ENCODE assay signal across 17 cellular contexts in the genomic region with DNA sequence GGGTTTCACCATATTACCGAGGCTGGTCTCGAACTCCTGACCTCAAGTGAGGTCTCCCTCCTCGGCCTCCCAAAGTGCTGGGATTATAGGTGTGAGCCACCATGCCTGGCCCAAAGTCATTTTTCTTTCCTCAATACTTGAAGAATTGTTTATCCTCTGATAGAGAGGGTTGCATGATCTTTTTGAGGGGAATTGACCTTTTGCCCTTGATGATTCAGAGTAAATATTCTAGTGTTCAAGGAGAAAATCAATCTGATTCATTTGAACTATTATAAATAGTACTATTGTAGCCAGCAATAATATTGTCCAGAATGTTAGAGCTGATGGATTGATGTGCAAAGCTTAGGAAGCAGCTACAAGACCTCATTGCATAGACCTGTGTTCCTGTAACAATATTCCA. TPM values are rescaled to one million over a fixed set of nuclear protein-coding genes. Genes with fewer than 3 reads are reported as not detected.
DNase-seq lines count a peak whose midpoint lies in the region; ATAC-seq, FAIRE-seq and TF ChIP-seq lines count a peak whose summit lies in the region.
"Had no signal": no experiment of that assay in that cellular context is flagged by ENCODE, and none has a peak within 500 bp of the region (broad histone marks: within the 10 kb centered on the region; RNA-seq: fewer than 3 reads in every experiment).

No MANE protein-coding gene starts in this region.

- peaks cover 65% of the 10 kb centered on the region for H3F3A ChIP-seq in GM23248 (ENCODE audit: insufficient read depth)
- H3F3A ChIP-seq in SK-N-SH (replicated peaks; ENCODE audit: insufficient read depth) = peaks cover 10% of the 10 kb centered on the region

- DNase-seq in GM23248 (no peak), SK-N-SH (no peak), HepG2 (ENCODE audit: low spot score) (peak; percentile 20), foreskin keratinocyte (no peak), HPDE6-E6E7 (ENCODE audit: extremely low spot score) (no peak)
- no peak for DNase-seq in stimulated activated naive CD4-positive, alpha-beta T cell (lab: John Stamatoyannopoulos, UW)
- DNase-seq: DMS53, H7, NCI-H1694 treated with DMSO at 0.1 percent for 48 hours, NCI-H446 treated with DMSO at 0.1 percent for 48 hours, NCI-H526 treated with DMSO at 0.1 percent for 48 hours, OCI-M1, Right ventricle myocardium superior, SW 1271 had no signal

- H3K27me3 ChIP-seq in GM23248 (replicated peaks; ENCODE audit: insufficient read depth) = no peaks in the 10 kb centered on the region
- no peaks in the 10 kb centered on the region for H3K27me3 ChIP-seq in SK-N-SH (ENCODE audit: insufficient read depth)
- no peaks in the 10 kb centered on the region for H3K27me3 ChIP-seq in HepG2 (ENCODE audit: control insufficient read depth in 1 of 2, insufficient read depth in 2 of 2, low read length in 2 of 2)
- no peaks in the 10 kb centered on the region for H3K27me3 ChIP-seq in foreskin keratinocyte

- H3K9me2 ChIP-seq in GM23248 (ENCODE audit: insufficient read depth) = no peaks in the 10 kb centered on the region
- H3K9me2 ChIP-seq in SK-N-SH = no peaks in the 10 kb centered on the region

- TF ChIP-seq RAD21 in SK-N-SH (IDR thresholded peaks at IDR 0.05; ENCODE audit: low read length) (no peak), HepG2 (CRISPR knock-in tag; IDR thresholded peaks at IDR 0.05) (no peak)

- TF ChIP-seq CTCF in SK-N-SH (IDR thresholded peaks at IDR 0.05) (no peak), HepG2 (CRISPR knock-in tag; IDR thresholded peaks at IDR 0.05) (no peak), foreskin keratinocyte (conservative IDR thresholded peaks at IDR 0.05) (no peak)

- H4K20me1 ChIP-seq in GM23248 (ENCODE audit: insufficient read depth) (no peaks in the 10 kb centered on the region), SK-N-SH (ENCODE audit: insufficient read depth) (no peaks in the 10 kb centered on the region), HepG2 (ENCODE audit: insufficient read depth, low read length) (no peaks in the 10 kb centered on the region)

- TF ChIP-seq POLR2A in HepG2 (IDR thresholded peaks at IDR 0.05; ENCODE audit: insufficient read depth in 1 of 2, low read depth in 2 of 2, low read length in 2 of 2) = no peak

- intact Hi-C loops in HepG2 (cut with micrococcal nuclease; ENCODE audit: unreplicated experiment) = no loop called here

- TF ChIP-seq EP300 in SK-N-SH (IDR thresholded peaks at IDR 0.05; ENCODE audit: borderline replicate concordance in 1 of 2, low read depth in 1 of 2, low read length in 1 of 2) = no peak
- TF ChIP-seq EP300 in HepG2 (IDR thresholded peaks at IDR 0.05; ENCODE audit: low read depth in 2 of 2, low read length in 2 of 2) = no peak
- TF ChIP-seq EP300 in HepG2 (CRISPR knock-in tag; IDR thresholded peaks at IDR 0.05; ENCODE audit: borderline replicate concordance) = no peak

- no peaks in the 10 kb centered on the region for H3K79me2 ChIP-seq in GM23248 (ENCODE audit: insufficient read depth)
- no peaks in the 10 kb centered on the region for H3K79me2 ChIP-seq in SK-N-SH (ENCODE audit: insufficient read depth)
- H3K79me2 ChIP-seq in HepG2 (ENCODE audit: insufficient read depth, low read length) = no peaks in the 10 kb centered on the region

- peak; percentile 57 for ATAC-seq in HepG2
- no peak for ATAC-seq in GM19467 (IDR thresholded peaks at IDR 0.05; ENCODE audit: unreplicated experiment)
- no peak for ATAC-seq in foreskin keratinocyte

- in situ Hi-C loops in GM23248 (cut with MboI) (no loop called here), HepG2 (cut with HindIII; ENCODE audit: extremely low pct_ligation_motif_present, low pct_unique_long_range_greater_than_20kb) (no loop called here)

- no peak overlapping the region for H2AFZ ChIP-seq in GM23248
- no peak overlapping the region for H2AFZ ChIP-seq in SK-N-SH (ENCODE audit: low read depth)
- no peak overlapping the region for H2AFZ ChIP-seq in HepG2 (ENCODE audit: low read length)

- 90 to 96% methylated on average over 3 of the region's 3 CpGs for WGBS in GM23248 (ENCODE audit: low coverage in 1 of 2, low lambda C conversion rate in 2 of 2, missing lambda C conversion rate in 2 of 2), 2 experiments
- 81% methylated on average over 3 of the region's 3 CpGs for WGBS in SK-N-SH (ENCODE audit: low lambda C conversion rate)
- 47% methylated on average over 3 of the region's 3 CpGs for WGBS in HepG2 (ENCODE audit: low lambda C conversion rate)

- POLR2A ChIA-PET in SK-N-SH (lab: Yijun Ruan, JAX) (no interaction called here), HepG2 (lab: Yijun Ruan, JAX) (no interaction called here)

- CTCF ChIA-PET in SK-N-SH (lab: Yijun Ruan, JAX) (interaction anchor here (0.5 kb wide), 1 partner anchor 103 kb away, joined by 3 read pairs; no protein-coding TSS in a partner anchor), HepG2 (lab: Yijun Ruan, JAX; ENCODE audit: low intra/inter-chr PET ratio, low total read pairs) (no interaction called here)

- H3K9ac ChIP-seq in GM23248 (0 out of 2 replicates have a peak overlapping the region, but pooled peaks have one; percentile 6), SK-N-SH (no peak overlapping the region), HepG2 (ENCODE audit: insufficient read depth, low read depth, low read length) (no peak overlapping the region)

- BruUV-seq in HepG2 (replicated peaks; lab: Mats Ljungman, UMichigan) = no TSS peak

- no peak overlapping the region for H3K4me3 ChIP-seq in GM23248
- H3K4me3 ChIP-seq in SK-N-SH (ENCODE audit: low read depth in 2 of 2, low read length in 1 of 2) = no peak overlapping the region
- H3K4me3 ChIP-seq in HepG2 (replicated peaks in 1 of 3; ENCODE audit: insufficient read depth in 1 of 3, low read depth in 2 of 3, low read length in 3 of 3) = no peak overlapping the region

- H3K27ac ChIP-seq in GM23248 (peak overlapping the region; percentile 70), SK-N-SH (ENCODE audit: low read depth in 2 of 2, low read length in 1 of 2) (no peak overlapping the region), HepG2 (ENCODE audit: extremely low read length, insufficient read depth, low read length) (no peak overlapping the region), foreskin keratinocyte (no peak overlapping the region)
- H3K27ac ChIP-seq: HL-60 had no signal

- H3K9me3 ChIP-seq in GM23248 (ENCODE audit: low read depth) (no peaks in the 10 kb centered on the region), SK-N-SH (no peaks in the 10 kb centered on the region), HepG2 (ENCODE audit: low read length) (no peaks in the 10 kb centered on the region)

- H3K4me2 ChIP-seq in GM23248 (ENCODE audit: unreplicated experiment) = no peak overlapping the region
- no peak overlapping the region for H3K4me2 ChIP-seq in SK-N-SH
- no peak overlapping the region for H3K4me2 ChIP-seq in HepG2 (ENCODE audit: low read depth, low read length)

- peaks cover 41% of the 10 kb centered on the region for H3K4me1 ChIP-seq in GM23248 (ENCODE audit: insufficient read depth)
- H3K4me1 ChIP-seq in SK-N-SH (ENCODE audit: control insufficient read depth in 1 of 2, insufficient read depth in 2 of 2, low read depth in 1 of 2, low read length in 1 of 2) = peaks cover 0 to 4% of the 10 kb centered on the region in 2 experiments; a peak in 1 of 4 replicates
- H3K4me1 ChIP-seq in HepG2 (ENCODE audit: insufficient read depth, low read length) = peaks cover 9% of the 10 kb centered on the region; the same call in 1 of the 2 replicates
- no peaks in the 10 kb centered on the region for H3K4me1 ChIP-seq in foreskin keratinocyte

- no peak for FAIRE-seq in HepG2 (lab: Jason Lieb, UNC)
- FAIRE-seq: D721Med had no signal

- H3K36me3 ChIP-seq in GM23248 (ENCODE audit: low read depth) (no peaks in the 10 kb centered on the region), SK-N-SH (replicated peaks in 1 of 2; ENCODE audit: control insufficient read depth in 1 of 2, insufficient read depth in 2 of 2, low read length in 1 of 2) (no peaks in the 10 kb centered on the region), HepG2 (replicated peaks in 1 of 2; ENCODE audit: control insufficient read depth in 1 of 2, insufficient read depth in 2 of 2, low read length in 2 of 2) (no peaks in the 10 kb centered on the region)

TF ChIP-seq in HepG2, 621 proteins besides CTCF, POLR2A, EP300 and RAD21:
- TF ChIP-seq ONECUT2 (CRISPR knock-in tag; IDR thresholded peaks at IDR 0.05) (no peak), NR2F6 (IDR thresholded peaks at IDR 0.05) (peak; percentile 45; the same call in 1 of the 2 replicates), NR2F6 (CRISPR knock-in tag; IDR thresholded peaks at IDR 0.05) (0 out of 2 replicates have a peak, but pooled peaks have one; percentile 20), NR2F1 (CRISPR knock-in tag; IDR thresholded peaks at IDR 0.05) (peak in 1 of 2 experiments; percentile 62; a peak in 2 of 4 replicates)

RNA-seq across cellular contexts. Expression of a gene that starts 47.1 kb away (rescaled TPM):
- 148 and 172 TPM in 2 replicates for total RNA-seq in GM23248 (2014; rRNA removed; shearing (Covaris generic))
- polyA plus RNA-seq in GM23248 (2016; fragmentation: Nextera tagmentation; extraction: Ambion mirVana) = 73.1 and 73.6 TPM in 2 replicates
- polyA plus RNA-seq in SK-N-SH (2012; rRNA removed) = 20.0 and 29.6 TPM in 2 replicates
- polyA plus RNA-seq in SK-N-SH (2012; cell fraction: cytosol; rRNA removed) = 31.2 and 41.5 TPM in 2 replicates
- polyA plus RNA-seq in SK-N-SH (2012; cell fraction: nucleus; rRNA removed) = 14.0 and 31.3 TPM in 2 replicates
- total RNA-seq in HepG2 (2016; rRNA removed; fragmentation: Illumina TruSeq; extraction: Trizol) = 9.7 and 13.9 TPM in 2 replicates
- 1.7 and 3.0 TPM in 2 replicates for total RNA-seq in HepG2 (2016; cell fraction: cytosol; rRNA removed; fragmentation: Illumina TruSeq; extraction: Trizol; ENCODE audit: low read depth)
- 9.4 and 13.3 TPM in 2 replicates for total RNA-seq in HepG2 (2016; cell fraction: insoluble cytoplasmic fraction; rRNA removed; fragmentation: Illumina TruSeq; extraction: Trizol)
- total RNA-seq in HepG2 (2016; cell fraction: membrane; rRNA removed; fragmentation: Illumina TruSeq; extraction: Trizol) = 5.6 and 7.5 TPM in 2 replicates
- 17.0 and 18.2 TPM in 2 replicates for total RNA-seq in HepG2 (2016; cell fraction: nucleus; rRNA removed; fragmentation: Illumina TruSeq; extraction: Trizol)
- polyA plus RNA-seq in HepG2 (2011; rRNA removed) = 8.1 and 10.5 TPM in 2 replicates
- polyA plus RNA-seq in HepG2 (2011; cell fraction: cytosol; rRNA removed) = 3.9 and 7.2 TPM in 2 replicates
- polyA plus RNA-seq in HepG2 (2011; cell fraction: nucleus; rRNA removed) = 3.6 and 4.0 TPM in 2 replicates
- polyA plus RNA-seq in HepG2 (2012) = 7.5 and 8.2 TPM in 2 replicates
- polyA plus RNA-seq in HepG2 (2016; cell fraction: cytosol; fragmentation: Illumina TruSeq; extraction: Trizol; ENCODE audit: low read depth) = 0.66 and 0.74 TPM in 2 replicates
- 6.2 and 6.3 TPM in 2 replicates for polyA plus RNA-seq in HepG2 (2016; cell fraction: insoluble cytoplasmic fraction; fragmentation: Illumina TruSeq; extraction: Trizol; ENCODE audit: low read depth)
- 1.9 and 2.5 TPM in 2 replicates for polyA plus RNA-seq in HepG2 (2016; cell fraction: membrane; fragmentation: Illumina TruSeq; extraction: Trizol; ENCODE audit: low read depth)
- 15.4 and 15.5 TPM in 2 replicates for polyA plus RNA-seq in HepG2 (2016; cell fraction: nucleus; fragmentation: Illumina TruSeq; extraction: Trizol; ENCODE audit: insufficient read depth, low read depth)
- 6.6 and 14.5 TPM in 2 replicates for polyA minus RNA-seq in HepG2 (2011; rRNA and poly(A)+ RNA removed; ENCODE audit: low replicate concordance)
- polyA minus RNA-seq in HepG2 (2011; cell fraction: cytosol; rRNA and poly(A)+ RNA removed) = 14.6 and 14.9 TPM in 2 replicates
- 15.7 and 19.0 TPM in 2 replicates for polyA minus RNA-seq in HepG2 (2011; cell fraction: nucleus; rRNA and poly(A)+ RNA removed)
- total RNA-seq in foreskin keratinocyte = 37.9 and 45.5 TPM in 2 replicates
- polyA plus RNA-seq in foreskin keratinocyte = 10.6 and 15.7 TPM in 2 replicates
